Comparison of ENCODE assay signal across 1 cellular context in the genomic region with DNA sequence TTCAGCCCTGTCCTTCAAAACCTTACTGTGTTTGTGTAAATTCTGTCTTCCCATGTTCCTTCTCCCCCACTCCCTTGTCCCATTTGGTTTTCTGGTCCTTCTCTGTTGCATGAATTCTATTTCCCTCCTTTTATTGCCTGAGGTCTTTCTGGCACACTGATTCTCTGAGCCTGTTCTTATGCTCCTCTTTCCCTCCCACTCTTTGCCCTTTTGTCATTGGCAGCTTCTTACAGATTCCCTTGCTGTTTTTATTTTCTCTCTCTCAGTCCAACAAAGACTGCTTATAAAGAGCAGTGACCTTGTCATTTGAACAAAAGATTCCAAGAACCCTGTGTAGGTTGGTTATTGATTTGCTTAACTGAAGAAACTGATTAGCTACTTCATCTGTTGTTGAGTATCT.
TF ChIP-seq lines count a peak whose summit lies in the region.

No MANE protein-coding gene starts in this region.

TF ChIP-seq in H1, 55 proteins besides CTCF, POLR2A, EP300 and RAD21:
- TF ChIP-seq CTBP2 (IDR thresholded peaks at IDR 0.05; ENCODE audit: borderline replicate concordance, insufficient read depth, insufficient read length, low read length) (no peak), CHD2 (IDR thresholded peaks at IDR 0.05; ENCODE audit: low read length) (no peak)
